Comparison of ENCODE assay signal across 20 cellular contexts in the genomic region with DNA sequence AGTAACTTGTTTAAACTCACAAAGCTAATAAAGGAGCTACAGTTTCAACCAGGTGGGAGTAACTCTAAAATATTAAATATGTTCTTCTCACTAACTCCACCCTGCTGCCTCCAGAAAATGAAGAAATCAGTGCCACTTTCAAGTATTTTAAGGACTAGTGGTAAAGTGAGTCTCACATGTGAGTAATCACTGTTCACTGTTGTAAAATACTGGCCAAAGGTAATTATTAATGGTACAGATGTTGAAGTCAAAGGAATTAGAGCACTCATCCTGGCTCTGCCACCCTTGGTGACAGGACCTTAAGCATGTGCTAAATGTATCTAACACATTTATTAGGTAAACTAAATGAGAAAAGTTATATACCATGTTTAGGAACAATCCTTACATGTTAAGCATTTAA.
"Had no signal": no experiment of that assay in that cellular context is flagged by ENCODE, and none has a peak within 500 bp of the region (broad histone marks: within the 10 kb centered on the region; RNA-seq: fewer than 3 reads in every experiment).

No MANE protein-coding gene starts in this region.

- DNase-seq: stimulated activated CD4-positive, alpha-beta T cell treated with anti-CD3 and anti-CD28 coated beads, Interleukin-2, amount 100 ng/mL, for 48 hours; stimulated activated CD4-positive, alpha-beta T cell treated with anti-CD3 and anti-CD28 coated beads, Interleukin-4, amount 100 ng/mL, for 1 hour; stimulated activated CD4-positive, alpha-beta T cell treated with anti-CD3 and anti-CD28 coated beads, Interleukin-4, amount 100 ng/mL, for 24 hours; stimulated activated CD4-positive, alpha-beta T cell treated with anti-CD3 and anti-CD28 coated beads, Interleukin-4, amount 100 ng/mL, for 4 hours; stimulated activated CD8-positive, alpha-beta memory T cell treated with anti-CD3 and anti-CD28 coated beads, Interleukin-4, amount 100 ng/mL, for 48 hours; stimulated activated naive B cell treated with anti-CD40 and anti-IgM and Interleukin-4, amounts not matched to agents 10 μg/mL and 1 μg/mL and 100 μg/mL, for 72 hours; stimulated activated naive CD4-positive, alpha-beta T cell treated with Interleukin-2 at 50 U/mL for 16 hours; stimulated activated naive CD8-positive, alpha-beta T cell treated with anti-CD3 and anti-CD28 coated beads, Interleukin-15, amount 100 ng/mL, for 72 hours; stimulated activated naive CD8-positive, alpha-beta T cell treated with anti-CD3 and anti-CD28 coated beads, Interleukin-15, Interleukin-2, amounts not matched to agents 100 U/mL and 50 U/mL, for 24 hours; stomach; substantia nigra; testis; thyroid gland; tibial artery; transverse colon; trophoblast cell; upper lobe of left lung; upper lobe of right lung; uterus had no signal

- FAIRE-seq: urothelium cell line had no signal
